18 cellular contexts compared by ENCODE assay signal in genomic region chr10:114396455-114396854, GRCh38.
"Had no signal": no experiment of that assay in that cellular context is flagged by ENCODE, and none has a peak within 500 bp of the region (broad histone marks: within the 10 kb centered on the region; RNA-seq: fewer than 3 reads in every experiment).

No MANE protein-coding gene starts in this region.

- H3K4me3 ChIP-seq: mucosa of descending colon had no signal

- H3K27ac ChIP-seq: neutrophil, WERI-Rb-1 had no signal

- H3K36me3 ChIP-seq: neutrophil, WERI-Rb-1 had no signal

- H3K4me3 Mint-ChIP-seq: activated naive CD8-positive, alpha-beta T cell treated with anti-CD3 and anti-CD28 coated beads for 36 hours; immature natural killer cell; naive B cell; type B pancreatic cell had no signal

- H3K4me1 Mint-ChIP-seq: immature natural killer cell, naive B cell had no signal

- H3K36me3 Mint-ChIP-seq: activated naive CD8-positive, alpha-beta T cell treated with anti-CD3 and anti-CD28 coated beads for 36 hours; immature natural killer cell; naive B cell; type B pancreatic cell had no signal

- DNase-seq: activated CD4-positive, alpha-beta T cell treated with anti-CD3 and anti-CD28 coated beads for 1 hour; activated naive CD8-positive, alpha-beta T cell treated with anti-CD3 and anti-CD28 coated beads for 36 hours; activated T-cell treated with anti-CD3 and anti-CD28 coated beads for 4 hours; amniotic stem cell; erythroblast; immature natural killer cell; kidney glomerular epithelial cell; mesenchymal stem cell; mucosa of descending colon; naive B cell; stimulated activated CD4-positive, alpha-beta T cell treated with anti-CD3 and anti-CD28 coated beads, Interleukin-12 subunit alpha, Interleukin-12 subunit beta, amount 100 ng/mL, for 4 hours; stimulated activated CD4-positive, alpha-beta T cell treated with anti-CD3 and anti-CD28 coated beads, Interleukin-1b, Interleukin-23, amount 100 ng/mL, for 48 hours; stimulated activated CD8-positive, alpha-beta memory T cell treated with anti-CD3 and anti-CD28 coated beads, Interleukin-4, amount 100 ng/mL, for 48 hours; stimulated activated naive CD4-positive, alpha-beta T cell; SW 1271; WERI-Rb-1 had no signal

- H3K9me3 Mint-ChIP-seq: activated naive CD8-positive, alpha-beta T cell treated with anti-CD3 and anti-CD28 coated beads for 36 hours; immature natural killer cell; naive B cell; type B pancreatic cell had no signal

- H3K9me3 ChIP-seq: mucosa of descending colon, neutrophil had no signal

- ATAC-seq: mucosa of descending colon had no signal

- H3K27ac Mint-ChIP-seq: activated naive CD8-positive, alpha-beta T cell treated with anti-CD3 and anti-CD28 coated beads for 36 hours; immature natural killer cell; type B pancreatic cell had no signal
